In genomic region chr12:93848453-93849120, GRCh38 we compare ENCODE assay signal across 9 cellular contexts.
DNase-seq lines count a peak whose midpoint lies in the region; ATAC-seq, FAIRE-seq and TF ChIP-seq lines count a peak whose summit lies in the region.
"Had no signal": no experiment of that assay in that cellular context is flagged by ENCODE, and none has a peak within 500 bp of the region (broad histone marks: within the 10 kb centered on the region; RNA-seq: fewer than 3 reads in every experiment).

No MANE protein-coding gene starts in this region.

- TF ChIP-seq CTCF in GM13976 (IDR thresholded peaks at IDR 0.05; ENCODE audit: borderline replicate concordance, control extremely low read depth, extremely low read depth, insufficient read depth, missing control alignments) (no peak), NB4 (IDR thresholded peaks at IDR 0.05; ENCODE audit: low read depth, low read length) (no peak), K562 (IDR thresholded peaks at IDR 0.05 in 2 of 3, conservative IDR thresholded peaks at IDR 0.05 in 1 of 3; ENCODE audit: insufficient read depth in 2 of 3, low read depth in 1 of 3, low read length in 3 of 3) (no peak), neural crest cell (conservative IDR thresholded peaks at IDR 0.05) (no peak)

- H3K4me3 ChIP-seq in NB4 (ENCODE audit: low read depth, low read length) (no peak overlapping the region), K562 (no peak overlapping the region)

- no peak overlapping the region for H3K27ac ChIP-seq in K562 (ENCODE audit: extremely low read depth, low read depth, low read length)

- H3K36me3 Mint-ChIP-seq in neural crest cell (ENCODE audit: low read depth), result no peaks in the 10 kb centered on the region

- no peaks in the 10 kb centered on the region for H3K27me3 Mint-ChIP-seq in neural crest cell (ENCODE audit: low read depth)

- H3K36me3 ChIP-seq in K562 (ENCODE audit: control insufficient read depth, insufficient read depth, low read length), result peaks cover 3% of the 10 kb centered on the region; the same call in 2 of the 3 replicates

- intact Hi-C loops in K562 (cut with micrococcal nuclease), result no loop called here

- TF ChIP-seq POLR2A in NB4 (IDR thresholded peaks at IDR 0.05; ENCODE audit: extremely low read depth, insufficient read length), result no peak
- no peak for TF ChIP-seq POLR2A in K562 (conservative IDR thresholded peaks at IDR 0.05)
- no peak for TF ChIP-seq POLR2A in H54 (IDR thresholded peaks at IDR 0.05; ENCODE audit: low read depth, low read length)

- no peak for TF ChIP-seq EP300 in K562 (IDR thresholded peaks at IDR 0.05; ENCODE audit: low read length)

- in situ Hi-C loops in GM13976 (cut with MboI; ENCODE audit: low sequenced_read_pairs, unreplicated experiment), result no loop called here
- in situ Hi-C loops in K562 (cut with MboI), result no loop called here

- H3K27ac Mint-ChIP-seq in neural crest cell (ENCODE audit: unreplicated experiment), result peak overlapping the region; percentile 55

- no TSS peak for BruUV-seq in K562 (replicated peaks; lab: Mats Ljungman, UMichigan)

- CTCF ChIA-PET in K562 (lab: Yijun Ruan, JAX; ENCODE audit: low intra/inter-chr PET ratio), result no interaction called here

- 66% methylated on average over 12 of the region's 12 CpGs for WGBS in K562 (ENCODE audit: insufficient coverage, low coverage, missing lambda C conversion rate)

- no peak overlapping the region for H3K4me3 Mint-ChIP-seq in neural crest cell

- H3K4me2 ChIP-seq in K562 (ENCODE audit: insufficient read depth, low read length), result no peak overlapping the region; the same call in 1 of the 2 replicates

- FAIRE-seq in K562 (lab: Jason Lieb, UNC) (peak; percentile 42), H54 (lab: Jason Lieb, UNC) (no peak)

- no peak overlapping the region for H3K9ac ChIP-seq in K562 (ENCODE audit: insufficient read depth in 1 of 2, low read depth in 2 of 2, low read length in 2 of 2)

- H2AFZ ChIP-seq in K562 (ENCODE audit: low read depth, low read length), result no peak overlapping the region

- H3K9me3 ChIP-seq in K562 (replicated peaks; ENCODE audit: control insufficient read depth, insufficient read depth, low read depth, low read length), result no peaks in the 10 kb centered on the region

- H3K79me2 ChIP-seq in K562 (ENCODE audit: control insufficient read depth, insufficient read depth, low read length), result no peaks in the 10 kb centered on the region

- H3K9me1 ChIP-seq in K562 (ENCODE audit: control insufficient read depth, insufficient read depth, low read length), result no peaks in the 10 kb centered on the region

- ATAC-seq in K562 (peak; percentile 55), GM19023 (IDR thresholded peaks at IDR 0.05; ENCODE audit: unreplicated experiment) (no peak), HG03521 (IDR thresholded peaks at IDR 0.05; ENCODE audit: unreplicated experiment) (no peak)

- H3K4me1 ChIP-seq in K562 (replicated peaks in 1 of 2; ENCODE audit: control insufficient read depth in 2 of 2, insufficient read depth in 2 of 2, low read length in 2 of 2), result peaks cover 4 to 11% of the 10 kb centered on the region in 2 experiments; a peak in 4 of 5 replicates

- POLR2A ChIA-PET in K562 (lab: Yijun Ruan, JAX), result interaction anchor here (0.7 to 1.1 kb wide), 4 partner anchors 10 to 28 kb away, joined by 3 to 6 read pairs (median 4); no protein-coding TSS in a partner anchor

- DNase-seq in GM13976 (ENCODE audit: low spot score), result peak; percentile 24
- DNase-seq in NB4 (ENCODE audit: low read depth), result peak; percentile 80
- DNase-seq in K562 (ENCODE audit: extremely low read depth in 1 of 4, low spot score in 3 of 4), result no peak
- no peak for DNase-seq in neural crest cell (ENCODE audit: low read depth, low spot score)
- no peak for DNase-seq in COLO829 (ENCODE audit: low spot score)
- DNase-seq in H54 (ENCODE audit: insufficient read length, low spot score), result no peak
- DNase-seq: activated effector memory CD4-positive, alpha-beta T cell treated with Interleukin-2 at 50 U/mL for 16 hours had no signal

- peaks cover 5% of the 10 kb centered on the region for H3K9me3 Mint-ChIP-seq in neural crest cell

- no peaks in the 10 kb centered on the region for H4K20me1 ChIP-seq in K562 (replicated peaks; ENCODE audit: control insufficient read depth, insufficient read depth, low read length)

- TF ChIP-seq RAD21 in K562 (CRISPR knock-in tag; conservative IDR thresholded peaks at IDR 0.05 in 1 of 2, IDR thresholded peaks at IDR 0.05 in 1 of 2), result no peak

- H3K27me3 ChIP-seq in K562 (ENCODE audit: control insufficient read depth in 2 of 2, insufficient read depth in 2 of 2, low read length in 2 of 2), result no peaks in the 10 kb centered on the region

- H3K4me1 Mint-ChIP-seq in neural crest cell, result peaks cover 32% of the 10 kb centered on the region

TF ChIP-seq in K562, 482 proteins besides CTCF, POLR2A, EP300 and RAD21 (continues in another document):
- no peak for TF ChIP-seq HLTF (IDR thresholded peaks at IDR 0.05)
- no peak for TF ChIP-seq GABPB2 (CRISPR knock-in tag; conservative IDR thresholded peaks at IDR 0.05)
- TF ChIP-seq MCM3 (IDR thresholded peaks at IDR 0.05), result no peak
- no peak for TF ChIP-seq SAFB (IDR thresholded peaks at IDR 0.05; ENCODE audit: borderline replicate concordance, low read depth, low read length)
- no peak for TF ChIP-seq MTA3 (IDR thresholded peaks at IDR 0.05; ENCODE audit: borderline replicate concordance)
- TF ChIP-seq RCOR1 (IDR thresholded peaks at IDR 0.05; ENCODE audit: borderline replicate concordance in 1 of 2, low read depth in 2 of 2, low read length in 2 of 2), result 0 out of 4 replicates have a peak, but pooled peaks of 1 of the 2 experiments have one; percentile 28
- TF ChIP-seq CCNT2 (IDR thresholded peaks at IDR 0.05; ENCODE audit: borderline replicate concordance, extremely low read depth, insufficient read length, low read depth, low read length), result no peak
- no peak for TF ChIP-seq ZNF277 (CRISPR knock-in tag; IDR thresholded peaks at IDR 0.05; ENCODE audit: borderline replicate concordance)
- TF ChIP-seq BCLAF1 (IDR thresholded peaks at IDR 0.05; ENCODE audit: borderline replicate concordance in 1 of 2, control insufficient read depth in 1 of 2, low read depth in 2 of 2, low read length in 1 of 2), result no peak
- peak; percentile 56; the same call in 1 of the 2 replicates for TF ChIP-seq SPI1 (IDR thresholded peaks at IDR 0.05; ENCODE audit: borderline replicate concordance, low read depth, low read length)
- TF ChIP-seq PKNOX1 (IDR thresholded peaks at IDR 0.05), result 0 out of 2 replicates have a peak, but pooled peaks have one; percentile 3
- TF ChIP-seq BCOR (IDR thresholded peaks at IDR 0.05), result peak; percentile 75
- no peak for TF ChIP-seq MAX (CRISPR knock-in tag; IDR thresholded peaks at IDR 0.05)
- no peak for TF ChIP-seq E2F3 (CRISPR knock-in tag; IDR thresholded peaks at IDR 0.05)
- TF ChIP-seq KDM1A (IDR thresholded peaks at IDR 0.05), result 0 out of 4 replicates have a peak, but pooled peaks of 1 of the 2 experiments have one; percentile 8

Comparison
In these comparisons a context has a peak if more than half of its experiments do, and no peak if none do; other contexts are left out.
1. DNase-seq: peak in GM13976 (single experiment) and NB4 (single experiment); none in K562 (0 of 4), neural crest cell (single experiment), COLO829 (single experiment) and H54 (single experiment).